ENCODE assay signal across 8 cellular contexts in the genomic region with DNA sequence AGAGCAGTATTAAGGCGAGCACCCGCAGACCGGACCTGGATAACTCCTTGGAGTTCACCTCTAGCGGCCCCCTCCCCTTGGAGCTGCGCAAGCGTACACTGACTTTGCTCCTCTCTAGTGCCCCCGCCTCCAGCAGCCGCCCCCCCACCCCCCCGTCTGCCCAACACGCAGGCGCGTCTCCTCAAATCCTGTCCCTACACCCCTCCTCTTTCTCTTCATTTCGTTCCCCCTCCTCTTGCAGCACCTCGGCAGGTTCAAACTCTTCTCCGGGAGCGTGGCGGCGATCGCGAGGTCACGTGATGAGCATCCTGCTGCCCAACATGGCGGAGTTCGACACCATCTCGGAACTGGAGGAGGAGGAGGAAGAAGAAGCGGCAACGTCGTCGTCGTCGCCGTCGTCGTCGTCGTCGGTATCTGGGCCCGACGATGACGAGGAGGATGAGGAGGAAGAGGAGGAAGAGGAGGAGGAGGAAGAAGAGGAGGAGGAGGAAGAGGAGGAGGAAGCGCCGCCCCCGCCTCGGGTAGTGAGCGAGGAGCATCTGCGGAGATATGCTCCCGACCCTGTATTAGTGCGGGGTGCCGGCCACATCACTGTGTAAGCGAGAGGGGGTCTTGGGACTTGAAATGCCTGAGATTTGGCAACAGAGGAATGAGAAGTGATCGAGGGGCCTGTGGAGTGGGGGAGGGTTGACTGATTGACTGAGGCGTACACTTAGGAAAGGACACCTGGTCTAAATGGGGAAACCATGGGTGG. TPM values are rescaled to one million over a fixed set of nuclear protein-coding genes. Genes with fewer than 3 reads are reported as not detected.
DNase-seq lines count a peak whose midpoint lies in the region; ATAC-seq and TF ChIP-seq lines count a peak whose summit lies in the region.

Gene CHIC1 (plus strand): TSS at position 212 of the 754 bp plus-strand sequence. CDS start 88 bp downstream, at position 300.

- H3K9me3 ChIP-seq in DOHH2 (ENCODE audit: control insufficient read depth, insufficient read depth, low read length) (no peaks in the 10 kb centered on the region), MG63 (no peaks in the 10 kb centered on the region), left ventricle myocardium inferior (replicated peaks) (no peaks in the 10 kb centered on the region), prostate gland (no peaks in the 10 kb centered on the region), upper lobe of right lung (no peaks in the 10 kb centered on the region)

- no peaks in the 10 kb centered on the region for H3K9me3 Mint-ChIP-seq in GM23338

- H3K27me3 Mint-ChIP-seq in GM23338 (ENCODE audit: insufficient read depth, low read depth, poor library complexity) = no peaks in the 10 kb centered on the region

- H3K79me2 ChIP-seq in DOHH2 (ENCODE audit: control insufficient read depth, low read length) = peaks cover 19% of the 10 kb centered on the region; the same call in 1 of the 2 replicates
- peaks cover 38% of the 10 kb centered on the region for H3K79me2 ChIP-seq in GM23338 (replicated peaks; ENCODE audit: insufficient read depth)

- peak within 1 kb of the TSS; percentile 74; the same call in 1 of the 2 replicates for H2AFZ ChIP-seq in GM23338

- H3K27me3 ChIP-seq in DOHH2 (ENCODE audit: control insufficient read depth, low read length) (no peaks in the 10 kb centered on the region), GM23338 (ENCODE audit: insufficient read depth) (no peaks in the 10 kb centered on the region), MG63 (no peaks in the 10 kb centered on the region), left ventricle myocardium inferior (ENCODE audit: low read depth) (no peaks in the 10 kb centered on the region), prostate gland (replicated peaks; ENCODE audit: insufficient read depth) (no peaks in the 10 kb centered on the region), upper lobe of right lung (no peaks in the 10 kb centered on the region)

- TF ChIP-seq POLR2A in prostate gland (IDR thresholded peaks at IDR 0.05) = no peak

- peak; percentile 76 for DNase-seq in GM23338 (ENCODE audit: low spot score)
- DNase-seq in MG63 = peak; percentile 62
- DNase-seq in SW 1271 (lab: John Stamatoyannopoulos, UW) = peak; percentile 23 to 38
- peak; percentile 60 for DNase-seq in amniotic epithelial cell (ENCODE audit: low read depth)
- peak; percentile 47 for DNase-seq in left ventricle myocardium inferior
- peak; percentile 55 for DNase-seq in prostate gland (ENCODE audit: low spot score)
- DNase-seq in upper lobe of right lung = peak; percentile 80

- intact Hi-C loops in left ventricle myocardium inferior (cut with micrococcal nuclease) = no loop called here
- intact Hi-C loops in prostate gland (cut with DNase I) = no loop called here
- intact Hi-C loops in upper lobe of right lung (cut with DNase I) = no loop called here

- peak within 1 kb of the TSS; percentile 97 for H3K27ac Mint-ChIP-seq in GM23338

- H3K36me3 ChIP-seq in DOHH2 (ENCODE audit: control insufficient read depth, low read length) = no peaks in the 10 kb centered on the region
- H3K36me3 ChIP-seq in GM23338 (ENCODE audit: insufficient read depth) = no peaks in the 10 kb centered on the region
- H3K36me3 ChIP-seq in MG63 = no peaks in the 10 kb centered on the region
- no peaks in the 10 kb centered on the region for H3K36me3 ChIP-seq in left ventricle myocardium inferior
- no peaks in the 10 kb centered on the region for H3K36me3 ChIP-seq in prostate gland
- H3K36me3 ChIP-seq in upper lobe of right lung = no peaks in the 10 kb centered on the region

- H3K4me1 ChIP-seq in DOHH2 (ENCODE audit: control insufficient read depth, low read length) (peaks cover 11% of the 10 kb centered on the region), GM23338 (ENCODE audit: insufficient read depth) (peaks cover 16% of the 10 kb centered on the region; the same call in 1 of the 2 replicates), left ventricle myocardium inferior (peaks cover 14% of the 10 kb centered on the region), prostate gland (replicated peaks) (no peaks in the 10 kb centered on the region), upper lobe of right lung (no peaks in the 10 kb centered on the region)

- ATAC-seq in GM23338 (peak; percentile 92), upper lobe of right lung (peak; percentile 91)

- H3K27ac ChIP-seq in DOHH2 (ENCODE audit: low read depth, low read length) = peak within 1 kb of the TSS; percentile 44
- H3K27ac ChIP-seq in GM23338 (ENCODE audit: low read depth) = peak within 1 kb of the TSS; percentile 87; the same call in 1 of the 2 replicates
- peak within 1 kb of the TSS; percentile 88 for H3K27ac ChIP-seq in left ventricle myocardium inferior (replicated peaks)
- H3K27ac ChIP-seq in prostate gland = peak within 1 kb of the TSS; percentile 79 to 85
- peak within 1 kb of the TSS; percentile 74 for H3K27ac ChIP-seq in upper lobe of right lung

- H3K4me3 Mint-ChIP-seq in GM23338 = peak within 1 kb of the TSS; percentile 96

- H3K4me2 ChIP-seq in DOHH2 (ENCODE audit: low read length) = peak within 1 kb of the TSS; percentile 80
- peak within 1 kb of the TSS; percentile 90 for H3K4me2 ChIP-seq in GM23338

- H3K4me3 ChIP-seq in DOHH2 (ENCODE audit: low read length) (peak within 1 kb of the TSS; percentile 86), GM23338 (peak within 1 kb of the TSS; percentile 74), MG63 (peak within 1 kb of the TSS; percentile 67), left ventricle myocardium inferior (peak within 1 kb of the TSS; percentile 72), prostate gland (peak within 1 kb of the TSS; percentile 48 to 50), upper lobe of right lung (peak within 1 kb of the TSS; percentile 63)

- under 1% methylated on average over 47 of the region's 51 CpGs for WGBS in prostate gland

- no peaks in the 10 kb centered on the region for H3K36me3 Mint-ChIP-seq in GM23338 (ENCODE audit: low read depth)

- TF ChIP-seq CTCF in DOHH2 (IDR thresholded peaks at IDR 0.05; ENCODE audit: low read depth, low read length, poor library complexity, severe bottlenecking) (no peak), GM23338 (conservative IDR thresholded peaks at IDR 0.05; ENCODE audit: low read depth in 2 of 2) (no peak), left ventricle myocardium inferior (IDR thresholded peaks at IDR 0.05; ENCODE audit: borderline replicate concordance) (no peak), prostate gland (IDR thresholded peaks at IDR 0.05) (no peak), upper lobe of right lung (IDR thresholded peaks at IDR 0.05) (no peak)

- H3K9me2 ChIP-seq in DOHH2 (replicated peaks; ENCODE audit: control insufficient read depth, low read length) (no peaks in the 10 kb centered on the region), GM23338 (ENCODE audit: insufficient read depth) (no peaks in the 10 kb centered on the region)

- no peaks in the 10 kb centered on the region for H4K20me1 ChIP-seq in DOHH2 (ENCODE audit: control insufficient read depth, insufficient read depth, low read depth, low read length)
- no peaks in the 10 kb centered on the region for H4K20me1 ChIP-seq in GM23338 (replicated peaks; ENCODE audit: insufficient read depth)

- 0 out of 2 replicates have a peak, but pooled peaks cover 2% of the 10 kb centered on the region for H3F3A ChIP-seq in DOHH2 (ENCODE audit: control insufficient read depth, insufficient read depth)
- H3F3A ChIP-seq in GM23338 (replicated peaks; ENCODE audit: low read depth) = no peaks in the 10 kb centered on the region

- H3K4me1 Mint-ChIP-seq in GM23338 = peaks cover 4% of the 10 kb centered on the region; the same call in 2 of the 3 replicates

TF ChIP-seq in GM23338, 12 proteins besides CTCF, POLR2A, EP300 and RAD21:
- peak; percentile 54 for TF ChIP-seq POLR2AphosphoS5 (IDR thresholded peaks at IDR 0.05; ENCODE audit: low read depth)
- no peak for TF ChIP-seq EZH2phosphoT487 (IDR thresholded peaks at IDR 0.05; ENCODE audit: unreplicated experiment)

RNA-seq across cellular contexts. Expression of gene CHIC1, which starts in this region (rescaled TPM):
- 14.1 and 18.3 TPM in 2 replicates for total RNA-seq in GM23338 (2014; rRNA removed; shearing (Covaris generic))
- polyA plus RNA-seq in GM23338 (2016; fragmentation: Nextera tagmentation; extraction: Ambion mirVana) = 4.3 and 6.2 TPM in 2 replicates
- 2.5 and 5.0 TPM in 2 replicates for total RNA-seq in MG63 (2014; rRNA removed; shearing (Covaris generic); ENCODE audit: low replicate concordance)
- total RNA-seq in left ventricle myocardium inferior (13.4 TPM), prostate gland (10 to 100 TPM in 1 of 2 donors, 1 to 10 TPM in 1; 8.7 to 12.2 TPM), upper lobe of right lung (8.7 TPM)

Comparison
In these comparisons a context has a peak if more than half of its experiments do, and no peak if none do; other contexts are left out.
1. Peak in every context shown above with its lines: DNase-seq, ATAC-seq, H3K4me3 ChIP-seq and H3K27ac ChIP-seq.